Comparison of ENCODE assay signal across 1 cellular context in the genomic region with DNA sequence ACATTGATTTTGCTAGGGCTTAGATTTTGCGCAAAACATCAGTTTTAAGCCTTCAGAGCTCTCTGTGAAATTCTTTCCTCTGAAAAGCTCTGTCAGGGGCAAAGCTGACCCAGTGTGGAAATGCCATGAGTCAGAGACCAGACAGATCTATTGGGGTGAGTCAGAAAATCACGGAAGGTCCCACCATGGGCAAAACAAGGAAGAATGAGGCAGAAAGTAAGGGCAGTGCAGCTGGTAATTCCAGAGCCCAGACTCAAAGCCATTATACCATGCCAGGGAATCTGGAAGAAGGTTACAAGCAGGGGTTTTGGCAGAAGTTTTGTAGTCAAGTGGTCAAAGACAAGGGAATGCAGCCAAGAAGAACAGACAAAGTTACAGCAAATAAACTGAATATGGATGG.
TF ChIP-seq lines count a peak whose summit lies in the region.

No MANE protein-coding gene starts in this region.

TF ChIP-seq in HepG2, 621 proteins besides CTCF, POLR2A, EP300 and RAD21 (continued from another document):
- TF ChIP-seq, protein P1, sequence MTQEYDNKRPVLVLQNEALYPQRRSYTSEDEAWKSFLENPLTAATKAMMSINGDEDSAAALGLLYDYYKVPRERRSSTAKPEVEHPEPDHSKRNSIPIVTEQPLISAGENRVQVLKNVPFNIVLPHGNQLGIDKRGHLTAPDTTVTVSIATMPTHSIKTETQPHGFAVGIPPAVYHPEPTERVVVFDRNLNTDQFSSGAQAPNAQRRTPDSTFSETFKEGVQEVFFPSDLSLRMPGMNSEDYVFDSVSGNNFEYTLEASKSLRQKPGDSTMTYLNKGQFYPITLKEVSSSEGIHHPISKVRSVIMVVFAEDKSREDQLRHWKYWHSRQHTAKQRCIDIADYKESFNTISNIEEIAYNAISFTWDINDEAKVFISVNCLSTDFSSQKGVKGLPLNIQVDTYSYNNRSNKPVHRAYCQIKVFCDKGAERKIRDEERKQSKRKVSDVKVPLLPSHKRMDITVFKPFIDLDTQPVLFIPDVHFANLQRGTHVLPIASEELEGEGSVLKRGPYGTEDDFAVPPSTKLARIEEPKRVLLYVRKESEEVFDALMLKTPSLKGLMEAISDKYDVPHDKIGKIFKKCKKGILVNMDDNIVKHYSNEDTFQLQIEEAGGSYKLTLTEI (CRISPR knock-in tag; conservative IDR thresholded peaks at IDR 0.05): no peak
- TF ChIP-seq, protein P2, sequence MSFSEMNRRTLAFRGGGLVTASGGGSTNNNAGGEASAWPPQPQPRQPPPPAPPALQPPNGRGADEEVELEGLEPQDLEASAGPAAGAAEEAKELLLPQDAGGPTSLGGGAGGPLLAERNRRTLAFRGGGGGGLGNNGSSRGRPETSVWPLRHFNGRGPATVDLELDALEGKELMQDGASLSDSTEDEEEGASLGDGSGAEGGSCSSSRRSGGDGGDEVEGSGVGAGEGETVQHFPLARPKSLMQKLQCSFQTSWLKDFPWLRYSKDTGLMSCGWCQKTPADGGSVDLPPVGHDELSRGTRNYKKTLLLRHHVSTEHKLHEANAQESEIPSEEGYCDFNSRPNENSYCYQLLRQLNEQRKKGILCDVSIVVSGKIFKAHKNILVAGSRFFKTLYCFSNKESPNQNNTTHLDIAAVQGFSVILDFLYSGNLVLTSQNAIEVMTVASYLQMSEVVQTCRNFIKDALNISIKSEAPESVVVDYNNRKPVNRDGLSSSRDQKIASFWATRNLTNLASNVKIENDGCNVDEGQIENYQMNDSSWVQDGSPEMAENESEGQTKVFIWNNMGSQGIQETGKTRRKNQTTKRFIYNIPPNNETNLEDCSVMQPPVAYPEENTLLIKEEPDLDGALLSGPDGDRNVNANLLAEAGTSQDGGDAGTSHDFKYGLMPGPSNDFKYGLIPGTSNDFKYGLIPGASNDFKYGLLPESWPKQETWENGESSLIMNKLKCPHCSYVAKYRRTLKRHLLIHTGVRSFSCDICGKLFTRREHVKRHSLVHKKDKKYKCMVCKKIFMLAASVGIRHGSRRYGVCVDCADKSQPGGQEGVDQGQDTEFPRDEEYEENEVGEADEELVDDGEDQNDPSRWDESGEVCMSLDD (CRISPR knock-in tag; IDR thresholded peaks at IDR 0.05; ENCODE audit: borderline replicate concordance): no peak
- no peak for TF ChIP-seq TERF1 (CRISPR knock-in tag; IDR thresholded peaks at IDR 0.05)
- TF ChIP-seq, protein P3, sequence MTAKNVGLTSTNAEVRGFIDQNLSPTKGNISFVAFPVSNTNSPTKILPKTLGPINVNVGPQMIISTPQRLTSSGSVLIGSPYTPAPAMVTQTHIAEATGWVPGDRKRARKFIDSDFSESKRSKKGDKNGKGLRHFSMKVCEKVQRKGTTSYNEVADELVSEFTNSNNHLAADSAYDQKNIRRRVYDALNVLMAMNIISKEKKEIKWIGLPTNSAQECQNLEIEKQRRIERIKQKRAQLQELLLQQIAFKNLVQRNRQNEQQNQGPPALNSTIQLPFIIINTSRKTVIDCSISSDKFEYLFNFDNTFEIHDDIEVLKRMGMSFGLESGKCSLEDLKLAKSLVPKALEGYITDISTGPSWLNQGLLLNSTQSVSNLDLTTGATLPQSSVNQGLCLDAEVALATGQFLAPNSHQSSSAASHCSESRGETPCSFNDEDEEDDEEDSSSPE (CRISPR knock-in tag; IDR thresholded peaks at IDR 0.05): no peak
- no peak for TF ChIP-seq ZNF318 (CRISPR knock-in tag; IDR thresholded peaks at IDR 0.05)
- TF ChIP-seq MEIS1 (CRISPR knock-in tag; IDR thresholded peaks at IDR 0.05; ENCODE audit: borderline replicate concordance): no peak
- no peak for TF ChIP-seq ATAD3A (CRISPR knock-in tag; IDR thresholded peaks at IDR 0.05)
- no peak for TF ChIP-seq SOX13 (IDR thresholded peaks at IDR 0.05)
- TF ChIP-seq SOX13 (CRISPR knock-in tag; conservative IDR thresholded peaks at IDR 0.05 in 1 of 2, IDR thresholded peaks at IDR 0.05 in 1 of 2): no peak
- TF ChIP-seq ZNF619 (CRISPR knock-in tag; IDR thresholded peaks at IDR 0.05): no peak
- TF ChIP-seq, protein P4, sequence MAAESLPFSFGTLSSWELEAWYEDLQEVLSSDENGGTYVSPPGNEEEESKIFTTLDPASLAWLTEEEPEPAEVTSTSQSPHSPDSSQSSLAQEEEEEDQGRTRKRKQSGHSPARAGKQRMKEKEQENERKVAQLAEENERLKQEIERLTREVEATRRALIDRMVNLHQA (CRISPR knock-in tag; IDR thresholded peaks at IDR 0.05): no peak
TF ChIP-seq in HepG2: peak in this region for 0.
